Comparison of ENCODE assay signal across 12 cellular contexts in the genomic region with DNA sequence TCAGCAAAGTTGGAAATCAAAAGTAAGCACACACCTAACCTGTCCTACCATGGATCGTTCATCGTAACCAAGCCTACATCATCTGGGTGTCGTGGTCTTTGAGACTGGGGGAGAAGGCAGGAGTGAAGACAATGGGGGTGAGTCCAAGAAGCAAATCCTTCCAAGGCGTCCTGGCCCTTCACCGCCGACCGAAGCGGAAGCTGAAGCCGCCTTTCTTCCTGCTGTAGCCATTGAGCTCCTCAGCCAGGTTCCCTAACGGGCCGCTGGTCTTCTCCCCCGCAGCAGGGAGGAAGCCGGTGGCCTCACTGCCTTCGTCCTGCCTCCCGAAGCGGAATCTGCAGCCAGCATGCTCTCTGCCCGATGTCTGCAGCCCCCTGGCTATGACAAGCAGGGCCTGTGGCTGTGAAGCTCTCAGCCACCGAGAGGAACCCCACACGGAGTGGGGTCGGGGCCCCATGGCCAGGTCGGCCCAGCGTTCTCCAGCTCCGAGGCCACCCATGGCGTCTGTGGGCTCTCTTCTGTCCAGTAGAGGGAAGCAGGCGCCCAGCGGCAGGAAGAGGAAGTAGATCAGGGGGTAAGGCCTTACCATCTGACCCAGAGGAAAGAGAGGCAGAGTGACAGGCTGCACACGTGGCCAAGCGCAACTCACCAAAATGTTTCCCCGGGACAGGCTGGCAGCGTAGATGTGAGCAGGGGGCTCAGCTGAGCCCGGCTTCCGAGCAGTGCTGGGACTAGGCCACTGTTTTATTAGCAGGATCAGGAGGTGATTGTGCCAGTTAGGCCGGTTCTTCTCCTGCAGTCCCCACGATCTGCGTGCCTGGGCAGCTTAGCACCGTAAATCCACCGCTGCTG. TPM values are rescaled to one million over a fixed set of nuclear protein-coding genes. Genes with fewer than 3 reads are reported as not detected.
DNase-seq lines count a peak whose midpoint lies in the region; ATAC-seq and TF ChIP-seq lines count a peak whose summit lies in the region.
"Had no signal": no experiment of that assay in that cellular context is flagged by ENCODE, and none has a peak within 500 bp of the region (broad histone marks: within the 10 kb centered on the region; RNA-seq: fewer than 3 reads in every experiment).

No MANE protein-coding gene starts in this region.

- peak; percentile 47 for DNase-seq in HT-29 (ENCODE audit: low spot score)
- DNase-seq in ascending aorta (ENCODE audit: low spot score in 2 of 2) = peak in 1 of 2 donors; percentile 30
- peak; percentile 74 for DNase-seq in iPS-NIHi11 (ENCODE audit: low spot score)
- DNase-seq in smooth muscle cell (lab: John Stamatoyannopoulos, UW; ENCODE audit: unreplicated experiment) = no peak
- no peak for DNase-seq in NCI-H1105 treated with DMSO at 0.1 percent for 48 hours (lab: John Stamatoyannopoulos, UW)
- DNase-seq in NCI-H1092 treated with DMSO at 0.1 percent for 48 hours (lab: John Stamatoyannopoulos, UW) = no peak
- no peak for DNase-seq in DMS 273 (lab: John Stamatoyannopoulos, UW; ENCODE audit: unreplicated experiment)
- DNase-seq: activated CD8-positive, alpha-beta memory T cell treated with anti-CD3 and anti-CD28 coated beads for 24 hours; NCI-H446 had no signal

- no peak for ATAC-seq in GM19023 (IDR thresholded peaks at IDR 0.05; ENCODE audit: unreplicated experiment)

- peaks cover 49% of the 10 kb centered on the region for H4K20me1 ChIP-seq in smooth muscle cell (ENCODE audit: low read depth)

- intact Hi-C loops in ascending aorta (cut with DNase I) = no loop called here

- H3K9me3 ChIP-seq in ascending aorta (no peaks in the 10 kb centered on the region), smooth muscle cell (replicated peaks; ENCODE audit: low read depth) (no peaks in the 10 kb centered on the region)
- H3K9me3 ChIP-seq: ovary had no signal

- no peak overlapping the region for H3K27ac ChIP-seq in ascending aorta
- H3K27ac ChIP-seq in smooth muscle cell (ENCODE audit: low read depth) = no peak overlapping the region
- H3K27ac ChIP-seq: ovary had no signal

- no peak overlapping the region for H3K9ac ChIP-seq in smooth muscle cell (ENCODE audit: low read depth)

- H3K36me3 ChIP-seq in ascending aorta = peaks cover 35 to 53% of the 10 kb centered on the region in 2 donors
- H3K36me3 ChIP-seq in smooth muscle cell (ENCODE audit: low read depth) = peaks cover 6% of the 10 kb centered on the region
- H3K36me3 ChIP-seq: ovary had no signal

- peak in 2 of 3 experiments; percentile 19 for TF ChIP-seq CTCF in ascending aorta (IDR thresholded peaks at IDR 0.05)
- TF ChIP-seq CTCF in smooth muscle cell (IDR thresholded peaks at IDR 0.05; ENCODE audit: borderline replicate concordance, insufficient read depth, poor library complexity, severe bottlenecking) = peak; percentile 4

- no peak overlapping the region for H2AFZ ChIP-seq in smooth muscle cell (ENCODE audit: low read depth)

- no peaks in the 10 kb centered on the region for H3F3A ChIP-seq in smooth muscle cell (ENCODE audit: low read depth)

- 91% methylated on average over 37 of the region's 37 CpGs for WGBS in smooth muscle cell (ENCODE audit: low lambda C conversion rate)

- H3K27me3 ChIP-seq in ascending aorta = no peaks in the 10 kb centered on the region
- H3K27me3 ChIP-seq in smooth muscle cell (ENCODE audit: low read depth) = no peaks in the 10 kb centered on the region
- H3K27me3 ChIP-seq: ovary had no signal

- no peaks in the 10 kb centered on the region for H3K79me2 ChIP-seq in smooth muscle cell (ENCODE audit: low read depth)

- H3K4me3 ChIP-seq in ascending aorta (no peak overlapping the region), smooth muscle cell (no peak overlapping the region)
- H3K4me3 ChIP-seq: ovary had no signal

- H3K4me1 ChIP-seq in ascending aorta (peaks cover 0 to 5% of the 10 kb centered on the region in 2 donors), smooth muscle cell (ENCODE audit: low read depth) (no peaks in the 10 kb centered on the region)

- no peak overlapping the region for H3K4me2 ChIP-seq in smooth muscle cell

RNA-seq across cellular contexts. Expression of gene QRFP, which starts 3.1 kb away (rescaled TPM):
- total RNA-seq in HT-29 (2014; rRNA removed; shearing (Covaris generic)) = not detected in 2 replicates
- total RNA-seq in ascending aorta (not detected), smooth muscle cell (not detected in 2 replicates)
- polyA plus RNA-seq in smooth muscle cell = 0.15 and 0.24 TPM in 2 replicates
- total RNA-seq: dermis microvascular lymphatic vessel endothelial cell, ovary had no signal
- polyA plus RNA-seq: ovary had no signal

RNA-seq across cellular contexts. Expression of gene FIBCD1, which starts 45.6 kb away (rescaled TPM):
- 0.03 and 1.5 TPM in 2 replicates for total RNA-seq in HT-29 (2014; rRNA removed; shearing (Covaris generic))
- total RNA-seq in ascending aorta (not detected), smooth muscle cell (1.3 and 1.8 TPM in 2 replicates)
- 2.4 and 4.7 TPM in 2 replicates for polyA plus RNA-seq in smooth muscle cell

RNA-seq across cellular contexts. Expression of gene ABL1, which starts 58.4 kb away (rescaled TPM):
- total RNA-seq in HT-29 (2014; rRNA removed; shearing (Covaris generic)) = 15.1 and 16.4 TPM in 2 replicates
- 99.1 TPM for total RNA-seq in ascending aorta
- total RNA-seq in smooth muscle cell = 38.2 TPM in 2 replicates
- polyA plus RNA-seq in smooth muscle cell = 50.6 and 51.0 TPM in 2 replicates

Comparison
In these comparisons a context has a peak if more than half of its experiments do, and no peak if none do; other contexts are left out.
1. DNase-seq: peak in HT-29 (single experiment) and iPS-NIHi11 (single experiment); none in smooth muscle cell (single experiment), NCI-H1105 treated with DMSO at 0.1 percent for 48 hours (single experiment), NCI-H1092 treated with DMSO at 0.1 percent for 48 hours (single experiment) and DMS 273 (single experiment).